ENCODE assay signal across 12 cellular contexts in genomic region chr20:3047486-3048419, GRCh38. TPM values are rescaled to one million over a fixed set of nuclear protein-coding genes. Genes with fewer than 3 reads are reported as not detected.
A peak's percentile ranks its signal among the peaks of the same experiment; 100 is the strongest.
DNase-seq lines count a peak whose midpoint lies in the region; ATAC-seq, FAIRE-seq and TF ChIP-seq lines count a peak whose summit lies in the region.
"Had no signal": no experiment of that assay in that cellular context is flagged by ENCODE, and none has a peak within 500 bp of the region (broad histone marks: within the 10 kb centered on the region; RNA-seq: fewer than 3 reads in every experiment).

No MANE protein-coding gene starts in this region.

- H3K4me3 Mint-ChIP-seq in activated CD8-positive, alpha-beta T cell treated with anti-CD3 and anti-CD28 coated beads, Interleukin-2, amount 10 ng/mL, durations not matched to agents 7 days and 5 days, result peak overlapping the region; percentile 76
- peak overlapping the region; percentile 78 to 94 (median 90) for H3K4me3 Mint-ChIP-seq in naive B cell

- H3K9me3 ChIP-seq in HEK293 (ENCODE audit: control insufficient read depth, insufficient read depth, low read depth, low read length), result no peaks in the 10 kb centered on the region
- H3K9me3 ChIP-seq: spleen had no signal

- peaks cover 5% of the 10 kb centered on the region for H3K4me1 ChIP-seq in HEK293 (ENCODE audit: control insufficient read depth, insufficient read depth, low read length)

- H3K27ac Mint-ChIP-seq in activated CD8-positive, alpha-beta T cell treated with anti-CD3 and anti-CD28 coated beads, Interleukin-2, amount 10 ng/mL, durations not matched to agents 7 days and 5 days, result no peak overlapping the region
- peak overlapping the region in 1 of 6 donors; percentile 64 for H3K27ac Mint-ChIP-seq in naive B cell

- H3K4me1 Mint-ChIP-seq in activated CD8-positive, alpha-beta T cell treated with anti-CD3 and anti-CD28 coated beads, Interleukin-2, amount 10 ng/mL, durations not matched to agents 7 days and 5 days (ENCODE audit: low read depth), result peaks cover 35% of the 10 kb centered on the region
- H3K4me1 Mint-ChIP-seq in naive B cell, result peaks cover 17 to 28% (median 17%) of the 10 kb centered on the region in 3 donors

- peaks cover 25 to 32% of the 10 kb centered on the region in 2 experiments for H3K36me3 ChIP-seq in HEK293 (ENCODE audit: control insufficient read depth in 2 of 2, insufficient read depth in 1 of 2, low read length in 2 of 2)

- no peak for ATAC-seq in activated CD8-positive, alpha-beta T cell treated with anti-CD3 and anti-CD28 coated beads, Interleukin-2, amount 10 ng/mL, durations not matched to agents 7 days and 5 days
- ATAC-seq in naive B cell (ENCODE audit: low read depth in 2 of 2), result no peak

- no peak for FAIRE-seq in RCC 7860 (lab: Jason Lieb, UNC)

- H3K27me3 Mint-ChIP-seq in activated CD8-positive, alpha-beta T cell treated with anti-CD3 and anti-CD28 coated beads, Interleukin-2, amount 10 ng/mL, durations not matched to agents 7 days and 5 days (ENCODE audit: low read depth), result no peaks in the 10 kb centered on the region
- H3K27me3 Mint-ChIP-seq in naive B cell, result no peaks in the 10 kb centered on the region

- no peak overlapping the region for H3K4me3 ChIP-seq in HEK293 (ENCODE audit: low read depth, low read length)

- DNase-seq in CD1c-positive myeloid dendritic cell (ENCODE audit: extremely low spot score) (peak; percentile 48), naive B cell (no peak), A172 (ENCODE audit: low spot score) (no peak), RCC 7860 (ENCODE audit: low spot score) (no peak), AG08396 (ENCODE audit: low spot score) (no peak)
- DNase-seq in activated CD8-positive, alpha-beta T cell treated with anti-CD3 and anti-CD28 coated beads, Interleukin-2, amount 10 ng/mL, durations not matched to agents 7 days and 5 days, result no peak
- DNase-seq in stimulated activated CD4-positive, alpha-beta T cell treated with anti-CD3 and anti-CD28 coated beads, Interleukin-2, amount 100 ng/mL, for 48 hours, result no peak
- DNase-seq: NCI-H1694, spleen had no signal

- peak overlapping the region; percentile 17; the same call in 1 of the 2 replicates for H3K27ac ChIP-seq in HEK293 (ENCODE audit: extremely low read depth, low read depth, low read length)
- H3K27ac ChIP-seq: spleen had no signal

- H3K9me3 Mint-ChIP-seq in activated CD8-positive, alpha-beta T cell treated with anti-CD3 and anti-CD28 coated beads, Interleukin-2, amount 10 ng/mL, durations not matched to agents 7 days and 5 days (ENCODE audit: insufficient read depth), result no peaks in the 10 kb centered on the region
- H3K9me3 Mint-ChIP-seq in naive B cell, result no peaks in the 10 kb centered on the region

- CTCF ChIA-PET in HEK293 (lab: Yijun Ruan, JAX), result interaction anchor here (0.6 to 0.9 kb wide), 3 partner anchors 67 to 245 kb away, joined by 3 to 5 read pairs (median 4); no protein-coding TSS in a partner anchor
- CTCF ChIA-PET in activated CD8-positive, alpha-beta T cell treated with anti-CD3 and anti-CD28 coated beads, Interleukin-2, amount 10 ng/mL, durations not matched to agents 7 days and 5 days (lab: Charles Lee), result no interaction called here

- peaks cover 25% of the 10 kb centered on the region for H3K36me3 Mint-ChIP-seq in activated CD8-positive, alpha-beta T cell treated with anti-CD3 and anti-CD28 coated beads, Interleukin-2, amount 10 ng/mL, durations not matched to agents 7 days and 5 days (ENCODE audit: low read depth)
- peaks cover 0 to 3% of the 10 kb centered on the region in 2 donors for H3K36me3 Mint-ChIP-seq in naive B cell

- POLR2A ChIA-PET in HEK293 (lab: Yijun Ruan, JAX), result no interaction called here
- POLR2A ChIA-PET in activated CD8-positive, alpha-beta T cell treated with anti-CD3 and anti-CD28 coated beads, Interleukin-2, amount 10 ng/mL, durations not matched to agents 7 days and 5 days (lab: Charles Lee), result no interaction called here

- no peak for TF ChIP-seq CTCF in HEK293 (tag by site-specific recombination; IDR thresholded peaks at IDR 0.05)

TF ChIP-seq in HEK293, 187 proteins besides CTCF, POLR2A, EP300 and RAD21:
- no peak for TF ChIP-seq ZBTB20 (tag by site-specific recombination; IDR thresholded peaks at IDR 0.05)
- no peak for TF ChIP-seq ZNF791 (tag by site-specific recombination; IDR thresholded peaks at IDR 0.05)
- TF ChIP-seq ZNF600 (tag by site-specific recombination; IDR thresholded peaks at IDR 0.05), result 0 out of 2 replicates have a peak, but pooled peaks have one; percentile 16
- TF ChIP-seq, protein P1, sequence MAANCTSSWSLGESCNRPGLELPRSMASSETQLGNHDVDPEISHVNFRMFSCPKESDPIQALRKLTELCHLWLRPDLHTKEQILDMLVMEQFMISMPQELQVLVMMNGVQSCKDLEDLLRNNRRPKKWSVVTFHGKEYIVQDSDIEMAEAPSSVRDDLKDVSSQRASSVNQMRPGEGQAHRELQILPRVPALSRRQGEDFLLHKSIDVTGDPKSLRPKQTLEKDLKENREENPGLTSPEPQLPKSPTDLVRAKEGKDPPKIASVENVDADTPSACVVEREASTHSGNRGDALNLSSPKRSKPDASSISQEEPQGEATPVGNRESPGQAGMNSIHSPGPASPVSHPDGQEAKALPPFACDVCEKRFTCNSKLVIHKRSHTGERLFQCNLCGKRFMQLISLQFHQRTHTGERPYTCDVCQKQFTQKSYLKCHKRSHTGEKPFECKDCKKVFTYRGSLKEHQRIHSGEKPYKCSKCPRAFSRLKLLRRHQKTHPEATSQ (tag by site-specific recombination; IDR thresholded peaks at IDR 0.05), result no peak
- no peak for TF ChIP-seq ZSCAN30 (tag by site-specific recombination; IDR thresholded peaks at IDR 0.05)
- no peak for TF ChIP-seq ZNF214 (tag by site-specific recombination; IDR thresholded peaks at IDR 0.05; ENCODE audit: borderline replicate concordance)

RNA-seq across cellular contexts. Expression of gene MRPS26, which starts 1.9 kb away (rescaled TPM):
- total RNA-seq in activated CD8-positive, alpha-beta T cell treated with anti-CD3 and anti-CD28 coated beads, Interleukin-2, amount 10 ng/mL, durations not matched to agents 7 days and 5 days, result 10 to 100 TPM; 37.4 to 38.9 TPM
- polyA plus RNA-seq in naive B cell (ENCODE audit: low read depth in 6 of 6), result 10 to 100 TPM; 64.0 to 94.6 (median 79.8) TPM
- total RNA-seq in A172 (2014; rRNA removed; shearing (Covaris generic)), result 98.6 and 101 TPM in 2 replicates

RNA-seq across cellular contexts. Expression of gene GNRH2, which starts 4.3 kb away (rescaled TPM):
- 1 to 10 TPM; 1.5 to 1.7 TPM for total RNA-seq in activated CD8-positive, alpha-beta T cell treated with anti-CD3 and anti-CD28 coated beads, Interleukin-2, amount 10 ng/mL, durations not matched to agents 7 days and 5 days
- polyA plus RNA-seq in naive B cell (ENCODE audit: low read depth in 6 of 6), result not detected
- not detected in 2 replicates for total RNA-seq in A172 (2014; rRNA removed; shearing (Covaris generic))
- total RNA-seq: Daoy had no signal
- polyA plus RNA-seq: spleen had no signal

RNA-seq across cellular contexts. Expression of gene OXT, which starts 23.7 kb away (rescaled TPM):
- total RNA-seq in activated CD8-positive, alpha-beta T cell treated with anti-CD3 and anti-CD28 coated beads, Interleukin-2, amount 10 ng/mL, durations not matched to agents 7 days and 5 days, result not detected
- polyA plus RNA-seq in naive B cell (ENCODE audit: low read depth in 6 of 6), result 1 to 10 TPM in 3 of 6 donors, under 1 TPM in 1, not detected in 2; 0.79 to 1.5 (median 1.2) TPM
- not detected in 2 replicates for total RNA-seq in A172 (2014; rRNA removed; shearing (Covaris generic))
- total RNA-seq: Daoy, spleen had no signal

RNA-seq across cellular contexts. Expression of gene AVP, which starts 36.8 kb away (rescaled TPM):
- not detected for total RNA-seq in activated CD8-positive, alpha-beta T cell treated with anti-CD3 and anti-CD28 coated beads, Interleukin-2, amount 10 ng/mL, durations not matched to agents 7 days and 5 days
- polyA plus RNA-seq in naive B cell (ENCODE audit: low read depth in 6 of 6), result not detected
- total RNA-seq in A172 (2014; rRNA removed; shearing (Covaris generic)), result not detected in 2 replicates
- total RNA-seq: activated CD8-positive, alpha-beta memory T cell treated with anti-CD3 and anti-CD28 coated beads for 36 hours; Daoy had no signal
- polyA plus RNA-seq: spleen had no signal
